14 cellular contexts compared by ENCODE assay signal in genomic region chr4:10299601-10300000, GRCh38.
"Had no signal": no experiment of that assay in that cellular context is flagged by ENCODE, and none has a peak within 500 bp of the region (broad histone marks: within the 10 kb centered on the region; RNA-seq: fewer than 3 reads in every experiment).

No MANE protein-coding gene starts in this region.

- DNase-seq: activated CD4-positive, alpha-beta T cell treated with anti-CD3 and anti-CD28 coated beads, Interleukin-2, amount 10 ng/mL, durations not matched to agents 24 days and 14 days; activated naive CD4-positive, alpha-beta T cell treated with Interleukin-2 at 50 U/mL for 16 hours; foreskin fibroblast; left lung; mesenchymal stem cell; nephron progenitor cell; psoas muscle; right lobe of liver; stimulated activated CD4-positive, alpha-beta T cell treated with anti-CD3 and anti-CD28 coated beads, Interleukin-12 subunit alpha, Interleukin-12 subunit beta, amount 100 ng/mL, for 4 hours; stimulated activated naive CD8-positive, alpha-beta T cell treated with anti-CD3 and anti-CD28 coated beads, Interleukin-15, Interleukin-2, amounts not matched to agents 100 U/mL and 50 U/mL, for 24 hours; upper lobe of left lung had no signal

- H3K27ac ChIP-seq: left lung, psoas muscle, right lobe of liver, suprapubic skin, upper lobe of left lung had no signal

- H3K4me3 Mint-ChIP-seq: activated CD4-positive, alpha-beta T cell treated with anti-CD3 and anti-CD28 coated beads, Interleukin-2, amount 10 ng/mL, durations not matched to agents 24 days and 14 days; dendritic cell treated with granulocyte-macrophage colony-stimulating factor and Interleukin-4, amounts not matched to agents 40 ng/mL and 50 ng/mL, for 4 days; nephron progenitor cell; WTC11 had no signal

- H3K9me3 ChIP-seq: left lung, psoas muscle, right lobe of liver, suprapubic skin, upper lobe of left lung had no signal

- H3K27me3 ChIP-seq: left lung, right lobe of liver, suprapubic skin, upper lobe of left lung had no signal

- H3K4me3 ChIP-seq: left lung, psoas muscle, right lobe of liver, suprapubic skin, upper lobe of left lung had no signal

- ATAC-seq: left lung; psoas muscle; right lobe of liver; stimulated activated naive CD8-positive, alpha-beta T cell treated with anti-CD3 and anti-CD28 coated beads, Interleukin-15, Interleukin-2, amounts not matched to agents 100 U/mL and 50 U/mL, for 24 hours; WTC11 had no signal

- H3K4me1 ChIP-seq: left lung, psoas muscle, right lobe of liver, upper lobe of left lung had no signal

- H3K27me3 Mint-ChIP-seq: dendritic cell treated with granulocyte-macrophage colony-stimulating factor and Interleukin-4, amounts not matched to agents 40 ng/mL and 50 ng/mL, for 4 days had no signal

- H3K36me3 Mint-ChIP-seq: WTC11 had no signal

- H3K36me3 ChIP-seq: left lung, right lobe of liver, suprapubic skin, upper lobe of left lung had no signal

- H3K27ac Mint-ChIP-seq: activated CD4-positive, alpha-beta T cell treated with anti-CD3 and anti-CD28 coated beads, Interleukin-2, amount 10 ng/mL, durations not matched to agents 24 days and 14 days; dendritic cell treated with granulocyte-macrophage colony-stimulating factor and Interleukin-4, amounts not matched to agents 40 ng/mL and 50 ng/mL, for 4 days; nephron progenitor cell; WTC11 had no signal

- H3K9me3 Mint-ChIP-seq: activated CD4-positive, alpha-beta T cell treated with anti-CD3 and anti-CD28 coated beads, Interleukin-2, amount 10 ng/mL, durations not matched to agents 24 days and 14 days; dendritic cell treated with granulocyte-macrophage colony-stimulating factor and Interleukin-4, amounts not matched to agents 40 ng/mL and 50 ng/mL, for 4 days; nephron progenitor cell; WTC11 had no signal

- H3K4me1 Mint-ChIP-seq: activated CD4-positive, alpha-beta T cell treated with anti-CD3 and anti-CD28 coated beads, Interleukin-2, amount 10 ng/mL, durations not matched to agents 24 days and 14 days; nephron progenitor cell had no signal
